Comparison of ENCODE assay signal across 20 cellular contexts in genomic region chr17:17216776-17217175, GRCh38. TPM values are rescaled to one million over a fixed set of nuclear protein-coding genes. Genes with fewer than 3 reads are reported as not detected.
A peak's percentile ranks its signal among the peaks of the same experiment; 100 is the strongest.
DNase-seq lines count a peak whose midpoint lies in the region; ATAC-seq and TF ChIP-seq lines count a peak whose summit lies in the region.
"Had no signal": no experiment of that assay in that cellular context is flagged by ENCODE, and none has a peak within 500 bp of the region (broad histone marks: within the 10 kb centered on the region; RNA-seq: fewer than 3 reads in every experiment).

No MANE protein-coding gene starts in this region.

- POLR2A ChIA-PET in RWPE1 (lab: Yijun Ruan, JAX; ENCODE audit: low non-redundant PET), result no interaction called here

- CTCF ChIA-PET in RWPE1 (lab: Yijun Ruan, JAX), result no interaction called here

- no peak overlapping the region for H3K4me3 ChIP-seq in epithelial cell of proximal tubule (ENCODE audit: low read depth, low read length)
- H3K4me3 ChIP-seq: cardiac muscle cell, hepatocyte, SJSA1, skin epidermis, tibial nerve had no signal

- DNase-seq in 8988T (peak; percentile 84), RWPE1 (ENCODE audit: low spot score) (no peak), epithelial cell of proximal tubule (ENCODE audit: low read depth) (no peak), Ammon's horn (ENCODE audit: low spot score) (no peak), NCI-H524 treated with DMSO at 0.1 percent for 48 hours (lab: John Stamatoyannopoulos, UW) (no peak)
- DNase-seq: activated CD4-positive, alpha-beta T cell treated with anti-CD3 and anti-CD28 coated beads for 1 hour; activated effector memory CD4-positive, alpha-beta T cell treated with Interleukin-2 at 50 U/mL for 16 hours; DMS79; NCI-H146; NCI-H748 treated with DMSO at 0.1 percent for 48 hours; stimulated activated CD4-positive, alpha-beta T cell treated with anti-CD3 and anti-CD28 coated beads, Interleukin-2, amount 100 ng/mL, for 24 hours; stimulated activated naive CD8-positive, alpha-beta T cell treated with anti-CD3 and anti-CD28 coated beads, Interleukin-15, Interleukin-2, amounts not matched to agents 100 U/mL and 50 U/mL, for 24 hours had no signal

- 0 out of 2 replicates have a peak overlapping the region, but pooled peaks have one; percentile 17 for H3K27ac ChIP-seq in RWPE1
- H3K27ac ChIP-seq: cardiac muscle cell, hepatocyte, SJSA1, skin epidermis, tibial nerve had no signal

- TF ChIP-seq CTCF in GM12872 (IDR thresholded peaks at IDR 0.05; ENCODE audit: insufficient read depth, low read depth, low read length), result 0 out of 3 replicates have a peak, but pooled peaks have one; percentile 14
- TF ChIP-seq CTCF in RWPE1 (conservative IDR thresholded peaks at IDR 0.05; ENCODE audit: low read depth), result no peak
- peak; percentile 3 for TF ChIP-seq CTCF in epithelial cell of proximal tubule (conservative IDR thresholded peaks at IDR 0.05; ENCODE audit: low read depth, low read length)

- ATAC-seq in HG03439 (IDR thresholded peaks at IDR 0.05; ENCODE audit: unreplicated experiment) (no peak), HG03571 (IDR thresholded peaks at IDR 0.05; ENCODE audit: unreplicated experiment) (no peak)
- ATAC-seq: stimulated activated naive CD8-positive, alpha-beta T cell treated with anti-CD3 and anti-CD28 coated beads, Interleukin-15, Interleukin-2, amounts not matched to agents 100 U/mL and 50 U/mL, for 24 hours had no signal

RNA-seq across cellular contexts. Expression of gene PLD6, which starts 10.6 kb away (rescaled TPM):
- 0.92 and 3.3 TPM in 2 replicates for total RNA-seq in epithelial cell of proximal tubule

RNA-seq across cellular contexts. Expression of gene FLCN, which starts 20.2 kb away (rescaled TPM):
- 16.7 and 21.0 TPM in 2 replicates for total RNA-seq in epithelial cell of proximal tubule
